In genomic region chr20:57844626-57845596, GRCh38 we compare ENCODE assay signal across 1 cellular context.
TF ChIP-seq lines count a peak whose summit lies in the region.

No MANE protein-coding gene starts in this region.

TF ChIP-seq in H1, 55 proteins besides CTCF, POLR2A, EP300 and RAD21:
- TF ChIP-seq PHF8 (conservative IDR thresholded peaks at IDR 0.05; ENCODE audit: low read depth, low read length): no peak
- TF ChIP-seq BRCA1 (IDR thresholded peaks at IDR 0.05; ENCODE audit: low read depth, low read length): no peak
- TF ChIP-seq CHD7 (IDR thresholded peaks at IDR 0.05; ENCODE audit: insufficient replicate concordance, low read length): no peak
- TF ChIP-seq TBP (IDR thresholded peaks at IDR 0.05; ENCODE audit: low read depth, low read length): no peak
- no peak for TF ChIP-seq CEBPB (IDR thresholded peaks at IDR 0.05; ENCODE audit: low read depth, low read length)
- TF ChIP-seq RBBP5 (IDR thresholded peaks at IDR 0.05; ENCODE audit: borderline replicate concordance, low read depth, low read length): no peak
- no peak for TF ChIP-seq MAFK (IDR thresholded peaks at IDR 0.05; ENCODE audit: low read depth, low read length)
- TF ChIP-seq NANOG (IDR thresholded peaks at IDR 0.05; ENCODE audit: insufficient read depth, low read depth, low read length, poor library complexity, severe bottlenecking): no peak
- no peak for TF ChIP-seq SUZ12 (IDR thresholded peaks at IDR 0.05; ENCODE audit: low read length)
- no peak for TF ChIP-seq TEAD4 (IDR thresholded peaks at IDR 0.05; ENCODE audit: low read depth, low read length)
- no peak for TF ChIP-seq SIRT6 (IDR thresholded peaks at IDR 0.05; ENCODE audit: low read length)
